In genomic region chr13:40984670-40985366, GRCh38 we compare ENCODE assay signal across 8 cellular contexts. TPM values are rescaled to one million over a fixed set of nuclear protein-coding genes. Genes with fewer than 3 reads are reported as not detected.
DNase-seq lines count a peak whose midpoint lies in the region; ATAC-seq and TF ChIP-seq lines count a peak whose summit lies in the region.

No MANE protein-coding gene starts in this region.

- H3K27me3 ChIP-seq in right atrium auricular region = no peaks in the 10 kb centered on the region
- H3K27me3 ChIP-seq in testis = no peaks in the 10 kb centered on the region

- H3K4me1 ChIP-seq in right atrium auricular region (peaks cover 0 to 39% of the 10 kb centered on the region in 2 donors), testis (peaks cover 45% of the 10 kb centered on the region)

- no peak for TF ChIP-seq POLR2A in testis (IDR thresholded peaks at IDR 0.05)

- ATAC-seq in GM18508 (IDR thresholded peaks at IDR 0.05; ENCODE audit: insufficient read depth, unreplicated experiment) (peak; percentile 29), HG02642 (IDR thresholded peaks at IDR 0.05; ENCODE audit: poor library complexity, unreplicated experiment) (peak; percentile 54), SK-N-SH treated with all-trans-retinoic acid at 6 μM for 48 hours (peak; percentile 33; the same call in 1 of the 3 replicates)

- intact Hi-C loops in testis (cut with DNase I; ENCODE audit: low total_unique reads) = no loop called here

- no peak for DNase-seq in right atrium auricular region (ENCODE audit: low spot score)
- DNase-seq in testis = no peak
- no peak for DNase-seq in cerebellar nuclear complex (lab: John Stamatoyannopoulos, UW)
- DNase-seq in NCI-H446 treated with DMSO at 0.1 percent for 48 hours (lab: John Stamatoyannopoulos, UW) = no peak
- DNase-seq in GM10266 (ENCODE audit: extremely low spot score) = no peak

- no peaks in the 10 kb centered on the region for H3K9me3 ChIP-seq in right atrium auricular region
- H3K9me3 ChIP-seq in testis = no peaks in the 10 kb centered on the region

- H3K27ac ChIP-seq in right atrium auricular region (peak overlapping the region; percentile 71 to 83), testis (peak overlapping the region; percentile 73 to 92)

- TF ChIP-seq CTCF in right atrium auricular region (IDR thresholded peaks at IDR 0.05) (no peak), testis (IDR thresholded peaks at IDR 0.05) (no peak), GM10266 (IDR thresholded peaks at IDR 0.05; ENCODE audit: control insufficient read depth, insufficient read depth, low read depth, missing control alignments) (no peak)

- H3K36me3 ChIP-seq in right atrium auricular region (no peaks in the 10 kb centered on the region), testis (ENCODE audit: low read depth, missing control alignments) (no peaks in the 10 kb centered on the region)

- H3K4me3 ChIP-seq in right atrium auricular region = peak overlapping the region in 1 of 2 donors; percentile 4
- no peak overlapping the region for H3K4me3 ChIP-seq in testis

- 23 to 43% methylated on average over 3 of the region's 3 CpGs for WGBS in testis, 2 donors

TF ChIP-seq in SK-N-SH treated with all-trans-retinoic acid at 6 μM for 48 hours, 23 proteins besides CTCF, POLR2A, EP300 and RAD21:
- TF ChIP-seq SNAI2 (CRISPR knock-in tag; IDR thresholded peaks at IDR 0.05) (no peak), POU6F1 (CRISPR knock-in tag; IDR thresholded peaks at IDR 0.05; ENCODE audit: borderline replicate concordance, low read depth) (no peak), ZNF8 (CRISPR knock-in tag; IDR thresholded peaks at IDR 0.05) (no peak), ZFP3 (CRISPR knock-in tag; IDR thresholded peaks at IDR 0.05) (no peak), BACH2 (CRISPR knock-in tag; IDR thresholded peaks at IDR 0.05; ENCODE audit: borderline replicate concordance) (no peak), RARB (CRISPR knock-in tag; IDR thresholded peaks at IDR 0.05) (no peak), CSDC2 (CRISPR knock-in tag; IDR thresholded peaks at IDR 0.05) (no peak), PPARA (CRISPR knock-in tag; IDR thresholded peaks at IDR 0.05; ENCODE audit: borderline replicate concordance) (no peak)
- TF ChIP-seq, protein P1, sequence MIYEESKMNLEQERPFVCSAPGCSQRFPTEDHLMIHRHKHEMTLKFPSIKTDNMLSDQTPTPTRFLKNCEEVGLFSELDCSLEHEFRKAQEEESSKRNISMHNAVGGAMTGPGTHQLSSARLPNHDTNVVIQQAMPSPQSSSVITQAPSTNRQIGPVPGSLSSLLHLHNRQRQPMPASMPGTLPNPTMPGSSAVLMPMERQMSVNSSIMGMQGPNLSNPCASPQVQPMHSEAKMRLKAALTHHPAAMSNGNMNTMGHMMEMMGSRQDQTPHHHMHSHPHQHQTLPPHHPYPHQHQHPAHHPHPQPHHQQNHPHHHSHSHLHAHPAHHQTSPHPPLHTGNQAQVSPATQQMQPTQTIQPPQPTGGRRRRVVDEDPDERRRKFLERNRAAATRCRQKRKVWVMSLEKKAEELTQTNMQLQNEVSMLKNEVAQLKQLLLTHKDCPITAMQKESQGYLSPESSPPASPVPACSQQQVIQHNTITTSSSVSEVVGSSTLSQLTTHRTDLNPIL (CRISPR knock-in tag; IDR thresholded peaks at IDR 0.05; ENCODE audit: low read depth) = no peak
- TF ChIP-seq, protein P2, sequence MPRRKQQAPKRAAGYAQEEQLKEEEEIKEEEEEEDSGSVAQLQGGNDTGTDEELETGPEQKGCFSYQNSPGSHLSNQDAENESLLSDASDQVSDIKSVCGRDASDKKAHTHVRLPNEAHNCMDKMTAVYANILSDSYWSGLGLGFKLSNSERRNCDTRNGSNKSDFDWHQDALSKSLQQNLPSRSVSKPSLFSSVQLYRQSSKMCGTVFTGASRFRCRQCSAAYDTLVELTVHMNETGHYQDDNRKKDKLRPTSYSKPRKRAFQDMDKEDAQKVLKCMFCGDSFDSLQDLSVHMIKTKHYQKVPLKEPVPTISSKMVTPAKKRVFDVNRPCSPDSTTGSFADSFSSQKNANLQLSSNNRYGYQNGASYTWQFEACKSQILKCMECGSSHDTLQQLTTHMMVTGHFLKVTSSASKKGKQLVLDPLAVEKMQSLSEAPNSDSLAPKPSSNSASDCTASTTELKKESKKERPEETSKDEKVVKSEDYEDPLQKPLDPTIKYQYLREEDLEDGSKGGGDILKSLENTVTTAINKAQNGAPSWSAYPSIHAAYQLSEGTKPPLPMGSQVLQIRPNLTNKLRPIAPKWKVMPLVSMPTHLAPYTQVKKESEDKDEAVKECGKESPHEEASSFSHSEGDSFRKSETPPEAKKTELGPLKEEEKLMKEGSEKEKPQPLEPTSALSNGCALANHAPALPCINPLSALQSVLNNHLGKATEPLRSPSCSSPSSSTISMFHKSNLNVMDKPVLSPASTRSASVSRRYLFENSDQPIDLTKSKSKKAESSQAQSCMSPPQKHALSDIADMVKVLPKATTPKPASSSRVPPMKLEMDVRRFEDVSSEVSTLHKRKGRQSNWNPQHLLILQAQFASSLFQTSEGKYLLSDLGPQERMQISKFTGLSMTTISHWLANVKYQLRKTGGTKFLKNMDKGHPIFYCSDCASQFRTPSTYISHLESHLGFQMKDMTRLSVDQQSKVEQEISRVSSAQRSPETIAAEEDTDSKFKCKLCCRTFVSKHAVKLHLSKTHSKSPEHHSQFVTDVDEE (CRISPR knock-in tag; IDR thresholded peaks at IDR 0.05) = no peak

RNA-seq across cellular contexts. Expression of gene ELF1, which starts 34.3 kb away (rescaled TPM):
- total RNA-seq in right atrium auricular region = 10 to 100 TPM; 39.1 to 54.2 TPM
- 10 to 100 TPM; 54.8 to 67.5 TPM for total RNA-seq in testis
- polyA plus RNA-seq in testis (ENCODE audit: insufficient read depth, low read depth, low replicate concordance) = 32.8 TPM
